In genomic region chr20:1301031-1301529, GRCh38 we compare ENCODE assay signal across 9 cellular contexts. TPM values are rescaled to one million over a fixed set of nuclear protein-coding genes. Genes with fewer than 3 reads are reported as not detected.
A peak's percentile ranks its signal among the peaks of the same experiment; 100 is the strongest.
DNase-seq lines count a peak whose midpoint lies in the region; ATAC-seq and TF ChIP-seq lines count a peak whose summit lies in the region.
"Had no signal": no experiment of that assay in that cellular context is flagged by ENCODE, and none has a peak within 500 bp of the region (broad histone marks: within the 10 kb centered on the region; RNA-seq: fewer than 3 reads in every experiment).

No MANE protein-coding gene starts in this region.

- H3K9me3 ChIP-seq in SK-N-SH (no peaks in the 10 kb centered on the region), gastrocnemius medialis (no peaks in the 10 kb centered on the region)
- H3K9me3 ChIP-seq: tibial artery had no signal

- WGBS in SK-N-SH (ENCODE audit: low lambda C conversion rate): 81% methylated on average over 9 of the region's 9 CpGs

- no peak for TF ChIP-seq EP300 in SK-N-SH (IDR thresholded peaks at IDR 0.05; ENCODE audit: borderline replicate concordance in 1 of 2, low read depth in 1 of 2, low read length in 1 of 2)

- ATAC-seq in GM18502 (IDR thresholded peaks at IDR 0.05; ENCODE audit: poor library complexity, unreplicated experiment) (no peak), gastrocnemius medialis (no peak)

- CTCF ChIA-PET in SK-N-SH (lab: Yijun Ruan, JAX): interaction anchor here (1.1 to 1.3 kb wide), 3 partner anchors 12 to 193 kb away, joined by 3 read pairs; no protein-coding TSS in a partner anchor
- CTCF ChIA-PET in GM10248 (lab: Yijun Ruan, JAX): interaction anchor here (1.4 kb wide), 1 partner anchor 12 kb away, joined by 4 read pairs; no protein-coding TSS in a partner anchor

- no peak overlapping the region for H3K9ac ChIP-seq in SK-N-SH

- peak; percentile 49 for DNase-seq in H4 (ENCODE audit: low spot score)
- no peak for DNase-seq in SK-N-SH
- DNase-seq in amniotic epithelial cell (ENCODE audit: low read depth): peak; percentile 57
- peak; percentile 24 to 37 (median 29) for DNase-seq in stimulated activated CD4-positive, alpha-beta T cell treated with anti-CD3 and anti-CD28 coated beads, Interleukin-12 subunit alpha, Interleukin-12 subunit beta, amount 100 ng/mL, for 48 hours (ENCODE audit: low read depth in 2 of 3, low spot score in 1 of 3)
- DNase-seq in NCI-H2171 treated with DMSO at 0.1 percent for 48 hours (lab: John Stamatoyannopoulos, UW): no peak
- no peak for DNase-seq in gastrocnemius medialis
- DNase-seq in GM10248 (ENCODE audit: extremely low spot score): no peak

- no peaks in the 10 kb centered on the region for H4K20me1 ChIP-seq in SK-N-SH (ENCODE audit: insufficient read depth)

- H3K27me3 ChIP-seq in SK-N-SH (ENCODE audit: insufficient read depth) (no peaks in the 10 kb centered on the region), gastrocnemius medialis (no peaks in the 10 kb centered on the region)
- H3K27me3 ChIP-seq: tibial artery had no signal

- in situ Hi-C loops in gastrocnemius medialis (cut with MboI; ENCODE audit: low sequenced_read_pairs in 4 of 4): no loop called here

- H3K9me2 ChIP-seq in SK-N-SH: no peaks in the 10 kb centered on the region

- peaks cover 0 to 13% of the 10 kb centered on the region in 2 experiments for H3K36me3 ChIP-seq in SK-N-SH (replicated peaks in 1 of 2; ENCODE audit: control insufficient read depth in 1 of 2, insufficient read depth in 2 of 2, low read length in 1 of 2)
- no peaks in the 10 kb centered on the region for H3K36me3 ChIP-seq in gastrocnemius medialis

- intact Hi-C loops in gastrocnemius medialis (cut with DNase I; ENCODE audit: low total_unique reads): no loop called here

- POLR2A ChIA-PET in SK-N-SH (lab: Yijun Ruan, JAX) (no interaction called here), GM10248 (lab: Yijun Ruan, JAX) (no interaction called here)

- no peak for TF ChIP-seq POLR2A in gastrocnemius medialis (IDR thresholded peaks at IDR 0.05)

- TF ChIP-seq RAD21 in SK-N-SH (IDR thresholded peaks at IDR 0.05; ENCODE audit: low read length): no peak

- H3K4me3 ChIP-seq in SK-N-SH (ENCODE audit: low read depth in 2 of 2, low read length in 1 of 2): no peak overlapping the region
- H3K4me3 ChIP-seq in gastrocnemius medialis: no peak overlapping the region
- H3K4me3 ChIP-seq: tibial artery had no signal

- TF ChIP-seq CTCF in SK-N-SH (IDR thresholded peaks at IDR 0.05) (no peak), gastrocnemius medialis (IDR thresholded peaks at IDR 0.05 in 4 of 5, conservative IDR thresholded peaks at IDR 0.05 in 1 of 5) (no peak), GM10248 (IDR thresholded peaks at IDR 0.05; ENCODE audit: control extremely low read depth, extremely low read depth, low read depth, missing control alignments) (no peak)

- no peak overlapping the region for H2AFZ ChIP-seq in SK-N-SH (ENCODE audit: low read depth)

- H3K4me2 ChIP-seq in SK-N-SH: 0 out of 2 replicates have a peak overlapping the region, but pooled peaks have one; percentile 1

- H3K27ac ChIP-seq in SK-N-SH (ENCODE audit: low read depth in 2 of 2, low read length in 1 of 2): no peak overlapping the region
- no peak overlapping the region for H3K27ac ChIP-seq in gastrocnemius medialis
- H3K27ac ChIP-seq: tibial artery had no signal

- no peaks in the 10 kb centered on the region for H3F3A ChIP-seq in SK-N-SH (replicated peaks; ENCODE audit: insufficient read depth)

- H3K4me1 ChIP-seq in SK-N-SH (ENCODE audit: control insufficient read depth in 1 of 2, insufficient read depth in 2 of 2, low read depth in 1 of 2, low read length in 1 of 2): peaks cover 0 to 4% of the 10 kb centered on the region in 2 experiments; a peak in 1 of 4 replicates
- H3K4me1 ChIP-seq in gastrocnemius medialis: no peaks in the 10 kb centered on the region
- H3K4me1 ChIP-seq: tibial artery had no signal

- H3K79me2 ChIP-seq in SK-N-SH (ENCODE audit: insufficient read depth): no peaks in the 10 kb centered on the region

TF ChIP-seq in SK-N-SH, 30 proteins besides CTCF, POLR2A, EP300 and RAD21:
- TF ChIP-seq FOSL2 (IDR thresholded peaks at IDR 0.05; ENCODE audit: borderline replicate concordance, low read depth) (peak; percentile 46), PBX3 (IDR thresholded peaks at IDR 0.05) (no peak), MAX (IDR thresholded peaks at IDR 0.05; ENCODE audit: low read depth) (no peak), TEAD4 (IDR thresholded peaks at IDR 0.05; ENCODE audit: borderline replicate concordance, insufficient read depth) (no peak), POLR2AphosphoS5 (IDR thresholded peaks at IDR 0.05; ENCODE audit: low read depth, low read length) (no peak), EZH2phosphoT487 (IDR thresholded peaks at IDR 0.05; ENCODE audit: borderline replicate concordance, low read depth) (no peak), TAF1 (IDR thresholded peaks at IDR 0.05; ENCODE audit: borderline replicate concordance, low read depth, low read length) (no peak), RCOR1 (IDR thresholded peaks at IDR 0.05; ENCODE audit: low read length) (no peak), FOXM1 (IDR thresholded peaks at IDR 0.05; ENCODE audit: low read depth) (no peak), NFIC (IDR thresholded peaks at IDR 0.05; ENCODE audit: borderline replicate concordance) (peak; percentile 45; the same call in 1 of the 2 replicates), ZBTB33 (IDR thresholded peaks at IDR 0.05; ENCODE audit: borderline replicate concordance, low read depth) (no peak), MXI1 (IDR thresholded peaks at IDR 0.05; ENCODE audit: low read depth, low read length) (no peak), IRF3 (IDR thresholded peaks at IDR 0.05; ENCODE audit: low read depth, low read length) (no peak), CHD2 (IDR thresholded peaks at IDR 0.05; ENCODE audit: low read length, partially characterized antibody) (no peak)

RNA-seq across cellular contexts. Expression of gene SDCBP2, which starts 27.9 kb away (rescaled TPM):
- total RNA-seq in H4 (2014; rRNA removed; shearing (Covaris generic)): 0.29 and 0.56 TPM in 2 replicates
- polyA plus RNA-seq in SK-N-SH (2012; rRNA removed): 3.0 and 4.0 TPM in 2 replicates
- 1.8 and 2.6 TPM in 2 replicates for polyA plus RNA-seq in SK-N-SH (2012; cell fraction: cytosol; rRNA removed)
- 6.6 and 8.2 TPM in 2 replicates for polyA plus RNA-seq in SK-N-SH (2012; cell fraction: nucleus; rRNA removed)
- 1 to 10 TPM; 1.3 to 2.9 (median 2.1) TPM for total RNA-seq in gastrocnemius medialis

RNA-seq across cellular contexts. Expression of gene SNPH, which starts 35.0 kb away (rescaled TPM):
- total RNA-seq in H4 (2014; rRNA removed; shearing (Covaris generic)): 0.99 and 1.5 TPM in 2 replicates
- 2.2 and 2.5 TPM in 2 replicates for polyA plus RNA-seq in SK-N-SH (2012; rRNA removed)
- 1.0 and 1.4 TPM in 2 replicates for polyA plus RNA-seq in SK-N-SH (2012; cell fraction: cytosol; rRNA removed)
- 14.5 and 15.5 TPM in 2 replicates for polyA plus RNA-seq in SK-N-SH (2012; cell fraction: nucleus; rRNA removed)
- 10 to 100 TPM in 3 of 4 donors, 1 to 10 TPM in 1; 3.1 to 27.4 (median 15.9) TPM for total RNA-seq in gastrocnemius medialis

Comparison
In these comparisons a context has a peak if more than half of its experiments do, and no peak if none do; other contexts are left out.
1. DNase-seq: peak in H4 (single experiment), amniotic epithelial cell (single experiment) and stimulated activated CD4-positive, alpha-beta T cell treated with anti-CD3 and anti-CD28 coated beads, Interleukin-12 subunit alpha, Interleukin-12 subunit beta, amount 100 ng/mL, for 48 hours (3 of 3); none in SK-N-SH (single experiment), NCI-H2171 treated with DMSO at 0.1 percent for 48 hours (single experiment), gastrocnemius medialis (0 of 2) and GM10248 (single experiment).